Comparison of ENCODE assay signal across 27 cellular contexts in the genomic region with DNA sequence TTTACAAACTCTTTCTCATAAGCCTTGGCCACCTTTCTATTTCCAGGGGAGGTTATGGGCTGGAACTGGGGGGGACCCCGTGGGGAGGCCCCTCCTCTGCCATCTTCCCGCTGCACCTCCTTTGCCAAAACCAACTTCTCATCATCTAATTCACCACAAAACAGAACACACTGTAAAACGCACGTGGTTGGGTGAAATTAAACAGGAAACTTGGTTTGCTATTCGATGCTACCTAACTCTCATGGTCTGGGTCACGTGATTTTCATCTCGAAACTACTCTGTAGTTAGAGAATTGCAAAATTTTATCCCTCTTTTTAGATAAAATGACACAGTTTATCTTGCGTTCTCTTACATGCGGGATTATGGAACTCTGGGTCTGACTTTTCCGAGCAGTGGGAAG.
"Had no signal": no experiment of that assay in that cellular context is flagged by ENCODE, and none has a peak within 500 bp of the region (broad histone marks: within the 10 kb centered on the region; RNA-seq: fewer than 3 reads in every experiment).

No MANE protein-coding gene starts in this region.

- H3K27ac Mint-ChIP-seq: activated CD4-positive, alpha-beta memory T cell treated with anti-CD3 and anti-CD28 coated beads, Interleukin-2, amount 10 ng/mL, durations not matched to agents 7 days and 5 days; activated CD8-positive, alpha-beta memory T cell treated with anti-CD3 and anti-CD28 coated beads, Interleukin-2, amount 10 ng/mL, durations not matched to agents 7 days and 5 days; activated naive CD4-positive, alpha-beta T cell treated with anti-CD3 and anti-CD28 coated beads, Interleukin-2, amount 10 ng/mL, durations not matched to agents 7 days and 5 days; activated naive CD8-positive, alpha-beta T cell treated with anti-CD3 and anti-CD28 coated beads, Interleukin-2, amount 10 ng/mL, durations not matched to agents 7 days and 5 days had no signal

- DNase-seq: activated CD4-positive, alpha-beta memory T cell treated with anti-CD3 and anti-CD28 coated beads, Interleukin-2, amount 10 ng/mL, durations not matched to agents 7 days and 5 days; activated CD4-positive, alpha-beta T cell treated with anti-CD3 and anti-CD28 coated beads for 1 hour; activated CD4-positive, alpha-beta T cell treated with anti-CD3 and anti-CD28 coated beads for 48 hours; activated CD4-positive, CD25-positive, alpha-beta regulatory T cell; activated CD8-positive, alpha-beta memory T cell treated with anti-CD3 and anti-CD28 coated beads for 24 hours; activated CD8-positive, alpha-beta memory T cell treated with anti-CD3 and anti-CD28 coated beads, Interleukin-2, amount 10 ng/mL, durations not matched to agents 7 days and 5 days; activated CD8-positive, alpha-beta memory T cell treated with anti-CD3 and anti-CD28 coated beads, Interleukin-2, amount 50 U/mL, for 48 hours; activated effector memory CD4-positive, alpha-beta T cell treated with Interleukin-2 at 50 U/mL for 16 hours; activated naive CD4-positive, alpha-beta T cell treated with anti-CD3 and anti-CD28 coated beads, Interleukin-2, amount 10 ng/mL, durations not matched to agents 7 days and 5 days; activated naive CD8-positive, alpha-beta T cell treated with anti-CD3 and anti-CD28 coated beads, Interleukin-2, amount 10 ng/mL, durations not matched to agents 7 days and 5 days; activated T-cell treated with anti-CD3 and anti-CD28 coated beads, Interleukin-2, amount 50 U/mL, for 48 hours; amygdala; NCI-H1105; NCI-H1417 treated with DMSO at 0.1 percent for 48 hours; NCI-H187 treated with DMSO at 0.1 percent for 48 hours; NCI-H2081; NCI-H2171 treated with DMSO at 0.1 percent for 48 hours; NCI-H226; NCI-H524 treated with DMSO at 0.1 percent for 48 hours; SHP77; SJCRH30; T1000; WERI-Rb-1 had no signal

- H3K4me3 ChIP-seq: ascending aorta, cardiac muscle cell, SJCRH30, SK-N-MC had no signal

- H3K27ac ChIP-seq: cardiac muscle cell, SJCRH30, SK-N-MC, WERI-Rb-1 had no signal

- ATAC-seq: activated CD8-positive, alpha-beta memory T cell treated with anti-CD3 and anti-CD28 coated beads, Interleukin-2, amount 10 ng/mL, durations not matched to agents 7 days and 5 days; Panc1 had no signal

- H3K27me3 ChIP-seq: ascending aorta, cardiac muscle cell, SJCRH30 had no signal

- H3K36me3 ChIP-seq: SJCRH30, WERI-Rb-1 had no signal

- H3K9me3 ChIP-seq: ascending aorta, SJCRH30 had no signal

- H3K4me3 Mint-ChIP-seq: activated CD4-positive, alpha-beta memory T cell treated with anti-CD3 and anti-CD28 coated beads, Interleukin-2, amount 10 ng/mL, durations not matched to agents 7 days and 5 days; activated CD8-positive, alpha-beta memory T cell treated with anti-CD3 and anti-CD28 coated beads, Interleukin-2, amount 10 ng/mL, durations not matched to agents 7 days and 5 days; activated naive CD4-positive, alpha-beta T cell treated with anti-CD3 and anti-CD28 coated beads, Interleukin-2, amount 10 ng/mL, durations not matched to agents 7 days and 5 days; activated naive CD8-positive, alpha-beta T cell treated with anti-CD3 and anti-CD28 coated beads, Interleukin-2, amount 10 ng/mL, durations not matched to agents 7 days and 5 days had no signal
